ENCODE assay signal across 1 cellular context in the genomic region with DNA sequence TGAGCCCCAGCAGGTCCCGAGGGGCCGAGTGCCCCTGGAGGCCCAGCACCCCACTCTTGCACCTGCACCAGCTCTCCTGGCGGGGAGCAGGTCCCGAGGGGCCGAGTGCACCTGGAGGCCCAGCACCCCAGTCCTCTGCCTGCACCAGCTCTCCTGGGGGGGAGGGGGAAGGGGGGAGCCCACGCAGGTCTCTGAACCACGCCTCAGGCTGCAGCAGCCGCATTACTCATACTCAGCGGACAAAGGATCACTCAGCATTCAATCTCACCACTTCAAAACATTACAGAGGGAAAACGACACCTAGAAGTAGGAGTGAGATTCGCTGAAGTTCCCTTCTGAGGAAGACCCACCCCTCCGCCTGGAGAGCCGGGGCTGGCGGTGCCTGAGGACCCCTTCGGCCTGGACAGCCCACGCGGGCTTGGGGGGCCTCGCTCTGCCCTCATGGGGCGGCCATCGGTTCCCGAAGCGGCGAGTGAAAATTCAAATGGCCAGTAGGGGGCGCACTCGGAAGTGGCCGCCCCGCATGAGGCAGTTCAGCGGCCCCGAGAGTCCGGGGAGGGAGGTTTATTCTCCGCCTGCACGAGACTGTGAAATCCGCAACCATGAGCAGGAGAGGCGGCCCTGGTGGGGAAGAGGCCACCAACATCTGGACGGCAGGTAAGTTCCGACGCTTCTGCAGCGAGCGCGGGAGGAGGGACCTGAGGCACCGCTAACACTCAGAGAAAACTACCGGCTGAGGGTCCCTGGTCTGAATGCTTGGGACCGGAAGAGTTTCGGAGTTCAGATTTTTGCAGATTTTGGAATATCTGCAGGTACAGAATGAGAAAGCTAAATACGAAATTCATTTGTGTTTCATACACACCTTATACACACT.
TF ChIP-seq lines count a peak whose summit lies in the region.

No MANE protein-coding gene starts in this region.

TF ChIP-seq in HepG2, 621 proteins besides CTCF, POLR2A, EP300 and RAD21 (continued from another document):
- TF ChIP-seq, protein P1, sequence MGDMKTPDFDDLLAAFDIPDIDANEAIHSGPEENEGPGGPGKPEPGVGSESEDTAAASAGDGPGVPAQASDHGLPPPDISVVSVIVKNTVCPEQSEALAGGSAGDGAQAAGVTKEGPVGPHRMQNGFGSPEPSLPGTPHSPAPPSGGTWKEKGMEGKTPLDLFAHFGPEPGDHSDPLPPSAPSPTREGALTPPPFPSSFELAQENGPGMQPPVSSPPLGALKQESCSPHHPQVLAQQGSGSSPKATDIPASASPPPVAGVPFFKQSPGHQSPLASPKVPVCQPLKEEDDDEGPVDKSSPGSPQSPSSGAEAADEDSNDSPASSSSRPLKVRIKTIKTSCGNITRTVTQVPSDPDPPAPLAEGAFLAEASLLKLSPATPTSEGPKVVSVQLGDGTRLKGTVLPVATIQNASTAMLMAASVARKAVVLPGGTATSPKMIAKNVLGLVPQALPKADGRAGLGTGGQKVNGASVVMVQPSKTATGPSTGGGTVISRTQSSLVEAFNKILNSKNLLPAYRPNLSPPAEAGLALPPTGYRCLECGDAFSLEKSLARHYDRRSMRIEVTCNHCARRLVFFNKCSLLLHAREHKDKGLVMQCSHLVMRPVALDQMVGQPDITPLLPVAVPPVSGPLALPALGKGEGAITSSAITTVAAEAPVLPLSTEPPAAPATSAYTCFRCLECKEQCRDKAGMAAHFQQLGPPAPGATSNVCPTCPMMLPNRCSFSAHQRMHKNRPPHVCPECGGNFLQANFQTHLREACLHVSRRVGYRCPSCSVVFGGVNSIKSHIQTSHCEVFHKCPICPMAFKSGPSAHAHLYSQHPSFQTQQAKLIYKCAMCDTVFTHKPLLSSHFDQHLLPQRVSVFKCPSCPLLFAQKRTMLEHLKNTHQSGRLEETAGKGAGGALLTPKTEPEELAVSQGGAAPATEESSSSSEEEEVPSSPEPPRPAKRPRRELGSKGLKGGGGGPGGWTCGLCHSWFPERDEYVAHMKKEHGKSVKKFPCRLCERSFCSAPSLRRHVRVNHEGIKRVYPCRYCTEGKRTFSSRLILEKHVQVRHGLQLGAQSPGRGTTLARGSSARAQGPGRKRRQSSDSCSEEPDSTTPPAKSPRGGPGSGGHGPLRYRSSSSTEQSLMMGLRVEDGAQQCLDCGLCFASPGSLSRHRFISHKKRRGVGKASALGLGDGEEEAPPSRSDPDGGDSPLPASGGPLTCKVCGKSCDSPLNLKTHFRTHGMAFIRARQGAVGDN (CRISPR knock-in tag; IDR thresholded peaks at IDR 0.05), result peak; percentile 97
- peak; percentile 33; the same call in 1 of the 3 replicates for TF ChIP-seq MXI1 (IDR thresholded peaks at IDR 0.05; ENCODE audit: borderline replicate concordance, low read depth, low read length)
- TF ChIP-seq GABPB1 (CRISPR knock-in tag; IDR thresholded peaks at IDR 0.05), result peak; percentile 74; the same call in 1 of the 2 replicates
